ENCODE assay signal across 2 cellular contexts in genomic region chr3:177776656-177777055, GRCh38.
TF ChIP-seq lines count a peak whose summit lies in the region.

No MANE protein-coding gene starts in this region.

TF ChIP-seq in HCT116, 20 proteins besides CTCF, POLR2A, EP300 and RAD21 (continued from another document):
- no peak for TF ChIP-seq REST (IDR thresholded peaks at IDR 0.05; ENCODE audit: low read depth)
- TF ChIP-seq EGR1 (IDR thresholded peaks at IDR 0.05; ENCODE audit: low read depth): no peak
- TF ChIP-seq ZBTB33 (IDR thresholded peaks at IDR 0.05; ENCODE audit: extremely low read depth, insufficient replicate concordance, low read length): no peak
- TF ChIP-seq FOSL1 (IDR thresholded peaks at IDR 0.05; ENCODE audit: low read depth): no peak
- TF ChIP-seq CBX3 (IDR thresholded peaks at IDR 0.05; ENCODE audit: low read depth): no peak
- TF ChIP-seq EZH2 (IDR thresholded peaks at IDR 0.05): no peak
- no peak for TF ChIP-seq JUND (IDR thresholded peaks at IDR 0.05)
- TF ChIP-seq SRF (IDR thresholded peaks at IDR 0.05; ENCODE audit: low read depth): no peak
- no peak for TF ChIP-seq ZNF274 (IDR thresholded peaks at IDR 0.05; ENCODE audit: low read depth, low read length)
- no peak for TF ChIP-seq ATF3 (IDR thresholded peaks at IDR 0.05)
- TF ChIP-seq POLR2AphosphoS5 (IDR thresholded peaks at IDR 0.05; ENCODE audit: low read depth, low read length): no peak
- TF ChIP-seq ZFX (IDR thresholded peaks at IDR 0.05): no peak
- TF ChIP-seq CEBPB (IDR thresholded peaks at IDR 0.05; ENCODE audit: low read depth): no peak
- TF ChIP-seq EZH2phosphoT487 (IDR thresholded peaks at IDR 0.05; ENCODE audit: borderline replicate concordance): no peak
- TF ChIP-seq YY1 (IDR thresholded peaks at IDR 0.05; ENCODE audit: extremely low read depth, insufficient replicate concordance, low read depth, low read length): no peak
- no peak for TF ChIP-seq ELF1 (IDR thresholded peaks at IDR 0.05; ENCODE audit: borderline replicate concordance, low read depth)
TF ChIP-seq in HCT116: peak in this region for 0.

TF ChIP-seq in SK-N-SH, 30 proteins besides CTCF, POLR2A, EP300 and RAD21 (continued from another document):
- TF ChIP-seq TAF1 (IDR thresholded peaks at IDR 0.05; ENCODE audit: borderline replicate concordance, low read depth, low read length) (no peak), PBX3 (IDR thresholded peaks at IDR 0.05) (peak; percentile 75), YY1 (IDR thresholded peaks at IDR 0.05; ENCODE audit: low read depth) (no peak), MXI1 (IDR thresholded peaks at IDR 0.05; ENCODE audit: low read depth, low read length) (no peak), NFIC (IDR thresholded peaks at IDR 0.05; ENCODE audit: borderline replicate concordance) (peak; percentile 58), TCF12 (IDR thresholded peaks at IDR 0.05) (peak; percentile 55; the same call in 1 of the 2 replicates)
